Comparison of ENCODE assay signal across 11 cellular contexts in the genomic region with DNA sequence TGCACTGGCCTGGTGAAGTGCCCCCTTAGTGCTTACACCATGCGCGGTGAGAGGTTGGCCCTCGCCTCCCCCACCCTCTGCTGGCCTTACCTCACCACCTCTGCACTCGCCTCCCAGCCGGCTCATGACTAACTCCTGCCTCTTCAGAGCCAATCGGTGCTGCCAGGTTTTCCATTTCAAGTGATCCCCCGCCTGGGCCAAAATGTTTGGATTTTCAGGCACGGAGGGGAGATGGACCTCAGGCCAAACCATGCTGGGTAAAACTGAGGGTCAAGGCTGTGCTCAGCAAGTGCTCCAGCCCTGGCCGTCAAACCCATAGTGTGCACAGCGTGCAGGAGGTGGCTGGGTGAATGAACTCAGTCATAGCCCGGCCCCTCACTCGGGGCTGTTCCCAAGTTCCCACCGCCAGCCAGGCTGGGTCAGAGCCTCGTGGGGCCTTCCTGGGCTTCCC.
DNase-seq lines count a peak whose midpoint lies in the region; ATAC-seq, FAIRE-seq and TF ChIP-seq lines count a peak whose summit lies in the region.
"Had no signal": no experiment of that assay in that cellular context is flagged by ENCODE, and none has a peak within 500 bp of the region (broad histone marks: within the 10 kb centered on the region; RNA-seq: fewer than 3 reads in every experiment).

No MANE protein-coding gene starts in this region.

- peak overlapping the region; percentile 50 for H3K4me2 ChIP-seq in HCT116 (ENCODE audit: low read length)

- RAD21 ChIA-PET in HCT116 (lab: Charles Lee; ENCODE audit: low non-redundant PET in 1 of 2, low total read pairs in 2 of 2, uncharacterized antibody in 2 of 2, unreplicated experiment in 2 of 2) = no interaction called here

- CTCF ChIA-PET in HCT116 (lab: Charles Lee) = no interaction called here
- CTCF ChIA-PET in A673 (lab: Charles Lee) = no interaction called here

- H3K27ac ChIP-seq in HCT116 (ENCODE audit: low read depth, low read length) (peak overlapping the region; percentile 31), stomach (peak overlapping the region in 4 of 5 donors; percentile 20 to 75 (median 38)), A673 (ENCODE audit: low read depth, low read length, poor library complexity, severe bottlenecking) (no peak overlapping the region)

- H2AFZ ChIP-seq in HCT116 (ENCODE audit: low read depth, low read length, poor library complexity, severe bottlenecking) = no peak overlapping the region

- DNase-seq in HCT116 (ENCODE audit: low read depth, low spot score) (no peak), astrocyte of the spinal cord (ENCODE audit: low read depth, low spot score) (peak; percentile 89), islet precursor cell (peak; percentile 93), stomach (no peak), frontal cortex (ENCODE audit: low spot score in 2 of 2) (no peak), NCI-H1105 treated with DMSO at 0.1 percent for 48 hours (lab: John Stamatoyannopoulos, UW) (no peak), A673 (ENCODE audit: low spot score) (no peak)
- DNase-seq: NCI-H1105 had no signal

- H3K9ac ChIP-seq in HCT116 (ENCODE audit: low read length) = peak overlapping the region; percentile 27

- BruUV-seq in HCT116 (replicated peaks; lab: Mats Ljungman, UMichigan) (no TSS peak), A673 (replicated peaks; lab: Mats Ljungman, UMichigan) (no TSS peak)

- H3K36me3 ChIP-seq in HCT116 (ENCODE audit: control insufficient read depth in 1 of 2, insufficient read depth in 2 of 2, low read length in 2 of 2) = peaks cover 2 to 14% of the 10 kb centered on the region in 2 experiments; a peak in 1 of 4 replicates
- peaks cover 0 to 13% (median 5%) of the 10 kb centered on the region in 4 donors for H3K36me3 ChIP-seq in stomach
- H3K36me3 ChIP-seq in A673 (ENCODE audit: insufficient read depth, low read length, poor library complexity, severe bottlenecking) = no peaks in the 10 kb centered on the region

- peaks cover 39 to 64% of the 10 kb centered on the region in 2 experiments for H3K4me1 ChIP-seq in HCT116 (ENCODE audit: control insufficient read depth in 1 of 2, insufficient read depth in 2 of 2, low read length in 2 of 2)
- H3K4me1 ChIP-seq in stomach = peaks cover 44 to 73% (median 56%) of the 10 kb centered on the region in 4 donors
- peaks cover 24% of the 10 kb centered on the region for H3K4me1 ChIP-seq in A673 (ENCODE audit: insufficient read depth, low read length, poor library complexity, severe bottlenecking)

- no peak for TF ChIP-seq EP300 in stomach (IDR thresholded peaks at IDR 0.05)

- WGBS in stomach, 5 donors = 54 to 69% (median 65%) methylated on average over 11 to 14 of the region's 14 CpGs

- intact Hi-C loops in HCT116 (cut with micrococcal nuclease) (no loop called here), stomach (cut with DNase I; ENCODE audit: low total_unique reads) (no loop called here), A673 (cut with micrococcal nuclease; ENCODE audit: unreplicated experiment) (no loop called here)

- TF ChIP-seq CTCF in HCT116 (IDR thresholded peaks at IDR 0.05 in 2 of 3, conservative IDR thresholded peaks at IDR 0.05 in 1 of 3; ENCODE audit: borderline replicate concordance in 1 of 3, insufficient read depth in 1 of 3, low read depth in 2 of 3, low read length in 2 of 3) (no peak), astrocyte of the spinal cord (IDR thresholded peaks at IDR 0.05; ENCODE audit: low read depth, low read length) (no peak), stomach (IDR thresholded peaks at IDR 0.05) (no peak), A673 (conservative IDR thresholded peaks at IDR 0.05; ENCODE audit: low read depth, low read length) (no peak)

- in situ Hi-C loops in astrocyte of the spinal cord (cut with HindIII; ENCODE audit: low sequenced_read_pairs) = no loop called here

- TF ChIP-seq RAD21 in HCT116 (IDR thresholded peaks at IDR 0.05; ENCODE audit: low read depth) = no peak

- H3K9me2 ChIP-seq in HCT116 (ENCODE audit: insufficient read depth) = no peaks in the 10 kb centered on the region

- H4K20me1 ChIP-seq in HCT116 (ENCODE audit: insufficient read depth) = no peaks in the 10 kb centered on the region

- H3K79me2 ChIP-seq in HCT116 (ENCODE audit: insufficient read depth, low read length) = peaks cover 88% of the 10 kb centered on the region

- POLR2A ChIA-PET in HCT116 (lab: Charles Lee) (no interaction called here), A673 (lab: Charles Lee; ENCODE audit: low non-redundant PET) (no interaction called here)

- no peak for FAIRE-seq in frontal cortex (lab: Jason Lieb, UNC)
- FAIRE-seq: GM12878, TTC549 had no signal

- H3K27me3 ChIP-seq in HCT116 (ENCODE audit: insufficient read depth, low read length) = no peaks in the 10 kb centered on the region
- H3K27me3 ChIP-seq in stomach = no peaks in the 10 kb centered on the region
- H3K27me3 ChIP-seq in A673 (replicated peaks; ENCODE audit: insufficient read depth, low read depth, low read length, poor library complexity) = no peaks in the 10 kb centered on the region

- H3K9me3 ChIP-seq in HCT116 (ENCODE audit: control insufficient read depth in 1 of 2, insufficient read depth in 1 of 2, low read depth in 1 of 2, low read length in 2 of 2) (no peaks in the 10 kb centered on the region), stomach (no peaks in the 10 kb centered on the region), A673 (ENCODE audit: low read depth, low read length, poor library complexity, severe bottlenecking) (no peaks in the 10 kb centered on the region)

- TF ChIP-seq POLR2A in HCT116 (IDR thresholded peaks at IDR 0.05; ENCODE audit: borderline replicate concordance, extremely low read depth, insufficient read depth, insufficient read length) (no peak), stomach (IDR thresholded peaks at IDR 0.05) (no peak)

- H3K4me3 ChIP-seq in HCT116 (replicated peaks in 1 of 2; ENCODE audit: low read depth in 1 of 2, low read length in 2 of 2) (no peak overlapping the region), astrocyte of the spinal cord (ENCODE audit: low read depth, low read length) (no peak overlapping the region), stomach (no peak overlapping the region), A673 (ENCODE audit: low read depth, low read length, poor library complexity, severe bottlenecking) (no peak overlapping the region)
- H3K4me3 ChIP-seq: GM12878 had no signal

- ATAC-seq in HCT116 (no peak), GM19463 (IDR thresholded peaks at IDR 0.05; ENCODE audit: unreplicated experiment) (no peak)
- ATAC-seq: GM12878 had no signal

TF ChIP-seq in HCT116, 20 proteins besides CTCF, POLR2A, EP300 and RAD21:
- TF ChIP-seq FOSL1 (IDR thresholded peaks at IDR 0.05; ENCODE audit: low read depth) = no peak
- TF ChIP-seq CEBPB (IDR thresholded peaks at IDR 0.05; ENCODE audit: low read depth) = no peak
- TF ChIP-seq SIN3A (IDR thresholded peaks at IDR 0.05; ENCODE audit: low read depth) = no peak
- no peak for TF ChIP-seq EZH2phosphoT487 (IDR thresholded peaks at IDR 0.05; ENCODE audit: borderline replicate concordance)
- TF ChIP-seq ZNF274 (IDR thresholded peaks at IDR 0.05; ENCODE audit: low read depth, low read length) = no peak
- no peak for TF ChIP-seq ATF3 (IDR thresholded peaks at IDR 0.05)
- TF ChIP-seq TCF7L2 (IDR thresholded peaks at IDR 0.05; ENCODE audit: borderline replicate concordance, extremely low read depth, insufficient read depth, insufficient read length) = no peak
- no peak for TF ChIP-seq ZFX (IDR thresholded peaks at IDR 0.05)
- no peak for TF ChIP-seq ZBTB33 (IDR thresholded peaks at IDR 0.05; ENCODE audit: extremely low read depth, insufficient replicate concordance, low read length)
- no peak for TF ChIP-seq POLR2AphosphoS5 (IDR thresholded peaks at IDR 0.05; ENCODE audit: low read depth, low read length)
- no peak for TF ChIP-seq YY1 (IDR thresholded peaks at IDR 0.05; ENCODE audit: extremely low read depth, insufficient replicate concordance, low read depth, low read length)
- no peak for TF ChIP-seq CBX3 (IDR thresholded peaks at IDR 0.05; ENCODE audit: low read depth)
- no peak for TF ChIP-seq SP1 (IDR thresholded peaks at IDR 0.05; ENCODE audit: low read depth)
- TF ChIP-seq, protein P1, sequence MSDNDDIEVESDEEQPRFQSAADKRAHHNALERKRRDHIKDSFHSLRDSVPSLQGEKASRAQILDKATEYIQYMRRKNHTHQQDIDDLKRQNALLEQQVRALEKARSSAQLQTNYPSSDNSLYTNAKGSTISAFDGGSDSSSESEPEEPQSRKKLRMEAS (IDR thresholded peaks at IDR 0.05) = no peak
- no peak for TF ChIP-seq EGR1 (IDR thresholded peaks at IDR 0.05; ENCODE audit: low read depth)
- TF ChIP-seq ELF1 (IDR thresholded peaks at IDR 0.05; ENCODE audit: borderline replicate concordance, low read depth) = no peak

Comparison
In these comparisons a context has a peak if more than half of its experiments do, and no peak if none do; other contexts are left out.
1. DNase-seq: peak in astrocyte of the spinal cord (single experiment) and islet precursor cell (single experiment); none in HCT116 (single experiment), stomach (single experiment), frontal cortex (0 of 2), NCI-H1105 treated with DMSO at 0.1 percent for 48 hours (single experiment) and A673 (single experiment).